25 cellular contexts compared by ENCODE assay signal in the genomic region with DNA sequence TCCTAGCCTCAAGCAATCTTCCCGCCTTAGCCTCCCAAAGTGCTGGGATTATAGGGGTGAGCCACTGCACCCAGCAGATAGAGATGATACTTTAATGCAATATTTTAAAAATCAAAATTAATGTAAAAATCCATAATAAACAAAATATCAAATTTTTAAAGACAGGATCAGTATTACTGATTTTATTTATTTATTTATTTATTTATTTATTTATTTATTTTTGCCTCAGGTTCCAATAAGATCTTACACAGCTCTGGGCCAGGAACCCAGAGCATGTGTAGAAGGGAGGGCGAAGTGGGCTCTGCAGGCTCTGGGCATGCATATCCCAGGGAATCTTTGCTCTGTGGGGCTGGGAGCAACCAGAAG. TPM values are rescaled to one million over a fixed set of nuclear protein-coding genes. Genes with fewer than 3 reads are reported as not detected.
A peak's percentile ranks its signal among the peaks of the same experiment; 100 is the strongest.
DNase-seq lines count a peak whose midpoint lies in the region; ATAC-seq and TF ChIP-seq lines count a peak whose summit lies in the region.
"Had no signal": no experiment of that assay in that cellular context is flagged by ENCODE, and none has a peak within 500 bp of the region (broad histone marks: within the 10 kb centered on the region; RNA-seq: fewer than 3 reads in every experiment).

No MANE protein-coding gene starts in this region.

- H3K27me3 ChIP-seq in BLaER1 (no peaks in the 10 kb centered on the region), PC-9 (ENCODE audit: insufficient read depth, low read depth) (no peaks in the 10 kb centered on the region), osteoblast (ENCODE audit: insufficient read depth, low read length) (peaks cover 3% of the 10 kb centered on the region)
- H3K27me3 ChIP-seq: thyroid gland had no signal

- no peak overlapping the region for H3K4me3 Mint-ChIP-seq in activated naive CD4-positive, alpha-beta T cell treated with anti-CD3 and anti-CD28 coated beads, Interleukin-2, amount 10 ng/mL, durations not matched to agents 7 days and 5 days
- H3K4me3 Mint-ChIP-seq: activated CD4-positive, alpha-beta T cell treated with anti-CD3 and anti-CD28 coated beads for 36 hours; activated T-cell treated with anti-CD3 and anti-CD28 coated beads, Interleukin-2, amount 50 U/mL, for 4 hours; stimulated activated naive B cell treated with anti-CD40 and anti-IgM and Interleukin-4, amounts not matched to agents 10 μg/mL and 1 μg/mL and 100 μg/mL, for 72 hours had no signal

- H3K27me3 Mint-ChIP-seq in activated naive CD4-positive, alpha-beta T cell treated with anti-CD3 and anti-CD28 coated beads, Interleukin-2, amount 10 ng/mL, durations not matched to agents 7 days and 5 days = peaks cover 48% of the 10 kb centered on the region

- no peak for ATAC-seq in GM21619 (IDR thresholded peaks at IDR 0.05; ENCODE audit: unreplicated experiment)
- no peak for ATAC-seq in GM19397 (IDR thresholded peaks at IDR 0.05; ENCODE audit: unreplicated experiment)
- ATAC-seq: activated CD4-positive, alpha-beta T cell treated with anti-CD3 and anti-CD28 coated beads for 36 hours; activated T-cell treated with anti-CD3 and anti-CD28 coated beads, Interleukin-2, amount 50 U/mL, for 4 hours; stimulated activated naive B cell treated with anti-CD40 and anti-IgM and Interleukin-4, amounts not matched to agents 10 μg/mL and 1 μg/mL and 100 μg/mL, for 72 hours had no signal

- no TSS peak for BruUV-seq in PC-9 (replicated peaks; lab: Mats Ljungman, UMichigan)

- no peak for TF ChIP-seq CTCF in PC-9 (conservative IDR thresholded peaks at IDR 0.05)
- TF ChIP-seq CTCF in osteoblast (IDR thresholded peaks at IDR 0.05; ENCODE audit: extremely low read depth, low read depth, low read length) = no peak

- H3K4me1 ChIP-seq in BLaER1 (peaks cover 60% of the 10 kb centered on the region), PC-9 (replicated peaks; ENCODE audit: insufficient read depth) (peaks cover 23% of the 10 kb centered on the region), osteoblast (ENCODE audit: insufficient read depth, low read length) (peaks cover 21% of the 10 kb centered on the region)
- H3K4me1 ChIP-seq: HAP-1, heart right ventricle, psoas muscle, thyroid gland had no signal

- H3K9me3 ChIP-seq in BLaER1 (no peaks in the 10 kb centered on the region), PC-9 (ENCODE audit: insufficient read depth, low read depth) (no peaks in the 10 kb centered on the region), osteoblast (ENCODE audit: low read depth, low read length) (no peaks in the 10 kb centered on the region)
- H3K9me3 ChIP-seq: HAP-1, heart right ventricle, psoas muscle, thyroid gland had no signal

- intact Hi-C loops in PC-9 (cut with micrococcal nuclease; ENCODE audit: unreplicated experiment) = no loop called here

- H3K27ac ChIP-seq in BLaER1 (peak overlapping the region; percentile 85), PC-9 (0 out of 2 replicates have a peak overlapping the region, but pooled peaks have one; percentile 24), osteoblast (ENCODE audit: low read depth, low read length) (peak overlapping the region; percentile 50)
- H3K27ac ChIP-seq: heart right ventricle, KMS-11, psoas muscle, thyroid gland had no signal

- H3K79me2 ChIP-seq in PC-9 (ENCODE audit: low read depth) (no peaks in the 10 kb centered on the region), osteoblast (ENCODE audit: insufficient read depth, low read length) (no peaks in the 10 kb centered on the region)

- H3K36me3 ChIP-seq in BLaER1 (no peaks in the 10 kb centered on the region), PC-9 (ENCODE audit: low read depth) (no peaks in the 10 kb centered on the region), osteoblast (ENCODE audit: insufficient read depth, low read length) (no peaks in the 10 kb centered on the region)
- H3K36me3 ChIP-seq: HAP-1, heart right ventricle, thyroid gland had no signal

- H4K20me1 ChIP-seq in BLaER1 (no peaks in the 10 kb centered on the region), PC-9 (ENCODE audit: insufficient read depth) (no peaks in the 10 kb centered on the region), osteoblast (ENCODE audit: insufficient read depth, low read length) (no peaks in the 10 kb centered on the region)

- peak overlapping the region; percentile 85 for H3K4me2 ChIP-seq in BLaER1
- peak overlapping the region; percentile 62 for H3K4me2 ChIP-seq in PC-9
- H3K4me2 ChIP-seq in osteoblast (ENCODE audit: insufficient read depth, low read length) = peak overlapping the region; percentile 52
- H3K4me2 ChIP-seq: KMS-11 had no signal

- no peak overlapping the region for H3K4me3 ChIP-seq in BLaER1
- H3K4me3 ChIP-seq in PC-9 = no peak overlapping the region
- no peak overlapping the region for H3K4me3 ChIP-seq in osteoblast (ENCODE audit: insufficient read depth, low read length)
- H3K4me3 ChIP-seq: HAP-1, heart right ventricle, psoas muscle, thyroid gland had no signal

- H2AFZ ChIP-seq in PC-9 = peak overlapping the region; percentile 41; the same call in 1 of the 2 replicates
- H2AFZ ChIP-seq in osteoblast (ENCODE audit: low read length) = no peak overlapping the region

- no peaks in the 10 kb centered on the region for H3K9me3 Mint-ChIP-seq in activated naive CD4-positive, alpha-beta T cell treated with anti-CD3 and anti-CD28 coated beads, Interleukin-2, amount 10 ng/mL, durations not matched to agents 7 days and 5 days
- H3K9me3 Mint-ChIP-seq: activated T-cell treated with anti-CD3 and anti-CD28 coated beads, Interleukin-2, amount 50 U/mL, for 4 hours; stimulated activated naive B cell treated with anti-CD40 and anti-IgM and Interleukin-4, amounts not matched to agents 10 μg/mL and 1 μg/mL and 100 μg/mL, for 72 hours had no signal

- POLR2A ChIA-PET in PC-9 (lab: Charles Lee; ENCODE audit: unreplicated experiment) = no interaction called here

- H3F3A ChIP-seq in PC-9 (ENCODE audit: insufficient read depth, low read depth) = no peaks in the 10 kb centered on the region; the same call in 1 of the 2 replicates

- CTCF ChIA-PET in PC-9 (lab: Charles Lee) = no interaction called here
- CTCF ChIA-PET in activated naive CD4-positive, alpha-beta T cell treated with anti-CD3 and anti-CD28 coated beads, Interleukin-2, amount 10 ng/mL, durations not matched to agents 7 days and 5 days (lab: Charles Lee) = no interaction called here

- no peaks in the 10 kb centered on the region for H3K9me2 ChIP-seq in PC-9 (ENCODE audit: insufficient read depth)

- no peak overlapping the region for H3K27ac Mint-ChIP-seq in activated naive CD4-positive, alpha-beta T cell treated with anti-CD3 and anti-CD28 coated beads, Interleukin-2, amount 10 ng/mL, durations not matched to agents 7 days and 5 days
- H3K27ac Mint-ChIP-seq: activated CD4-positive, alpha-beta T cell treated with anti-CD3 and anti-CD28 coated beads for 36 hours; stimulated activated naive B cell treated with anti-CD40 and anti-IgM and Interleukin-4, amounts not matched to agents 10 μg/mL and 1 μg/mL and 100 μg/mL, for 72 hours had no signal

- H3K4me1 Mint-ChIP-seq in activated naive CD4-positive, alpha-beta T cell treated with anti-CD3 and anti-CD28 coated beads, Interleukin-2, amount 10 ng/mL, durations not matched to agents 7 days and 5 days = no peaks in the 10 kb centered on the region
- H3K4me1 Mint-ChIP-seq: activated CD4-positive, alpha-beta T cell treated with anti-CD3 and anti-CD28 coated beads for 36 hours; stimulated activated naive B cell treated with anti-CD40 and anti-IgM and Interleukin-4, amounts not matched to agents 10 μg/mL and 1 μg/mL and 100 μg/mL, for 72 hours had no signal

- in situ Hi-C loops in G401 (cut with HindIII; ENCODE audit: low sequenced_read_pairs) = no loop called here

- peak overlapping the region; percentile 57; the same call in 1 of the 2 replicates for H3K9ac ChIP-seq in BLaER1
- H3K9ac ChIP-seq: KMS-11 had no signal

- H3K36me3 Mint-ChIP-seq in activated naive CD4-positive, alpha-beta T cell treated with anti-CD3 and anti-CD28 coated beads, Interleukin-2, amount 10 ng/mL, durations not matched to agents 7 days and 5 days = no peaks in the 10 kb centered on the region
- H3K36me3 Mint-ChIP-seq: stimulated activated naive B cell treated with anti-CD40 and anti-IgM and Interleukin-4, amounts not matched to agents 10 μg/mL and 1 μg/mL and 100 μg/mL, for 72 hours had no signal

- no peak for DNase-seq in PC-9
- peak; percentile 12 for DNase-seq in glomerular visceral epithelial cell (ENCODE audit: extremely low spot score)
- no peak for DNase-seq in osteoblast (ENCODE audit: insufficient read length, low spot score, missing footprints)
- no peak for DNase-seq in G401 (ENCODE audit: low spot score)
- no peak for DNase-seq in activated naive CD4-positive, alpha-beta T cell treated with anti-CD3 and anti-CD28 coated beads, Interleukin-2, amount 10 ng/mL, durations not matched to agents 7 days and 5 days
- DNase-seq: activated CD4-positive, alpha-beta T cell treated with anti-CD3 and anti-CD28 coated beads for 36 hours; activated naive CD4-positive, alpha-beta T cell treated with Interleukin-2 at 50 U/mL for 16 hours; activated T-cell treated with anti-CD3 and anti-CD28 coated beads, Interleukin-2, amount 50 U/mL, for 4 hours; central memory CD4-positive, alpha-beta T cell; midbrain; NCI-H1930; NCI-H2227 treated with DMSO at 0.1 percent for 48 hours; NCI-H774; SHP77; stimulated activated naive B cell treated with anti-CD40 and anti-IgM and Interleukin-4, amounts not matched to agents 10 μg/mL and 1 μg/mL and 100 μg/mL, for 72 hours had no signal

RNA-seq across cellular contexts. Expression of a gene that starts 41.6 kb away (rescaled TPM):
- 50.5 and 61.8 TPM in 2 replicates for total RNA-seq in PC-9 (2021)
- 15.9 and 23.9 TPM in 2 replicates for total RNA-seq in osteoblast
- total RNA-seq in G401 (2014; rRNA removed; shearing (Covaris generic)) = 121 and 131 TPM in 2 replicates

RNA-seq across cellular contexts. Expression of a gene that starts 57.4 kb away (rescaled TPM):
- total RNA-seq in PC-9 (2021) (not detected in 2 replicates), osteoblast (under 0.01 TPM in 1 of 2 replicates, not detected in the other)
- total RNA-seq in G401 (2014; rRNA removed; shearing (Covaris generic)) = not detected in 2 replicates
- total RNA-seq: A673, dermis microvascular lymphatic vessel endothelial cell, psoas muscle had no signal

Comparison
In these comparisons a context has a peak if more than half of its experiments do, and no peak if none do; other contexts are left out.
1. H3K27ac ChIP-seq: peak in every context shown above with its lines; median percentile 85 in BLaER1; 50 in osteoblast; 24 in PC-9.